In the genomic region with DNA sequence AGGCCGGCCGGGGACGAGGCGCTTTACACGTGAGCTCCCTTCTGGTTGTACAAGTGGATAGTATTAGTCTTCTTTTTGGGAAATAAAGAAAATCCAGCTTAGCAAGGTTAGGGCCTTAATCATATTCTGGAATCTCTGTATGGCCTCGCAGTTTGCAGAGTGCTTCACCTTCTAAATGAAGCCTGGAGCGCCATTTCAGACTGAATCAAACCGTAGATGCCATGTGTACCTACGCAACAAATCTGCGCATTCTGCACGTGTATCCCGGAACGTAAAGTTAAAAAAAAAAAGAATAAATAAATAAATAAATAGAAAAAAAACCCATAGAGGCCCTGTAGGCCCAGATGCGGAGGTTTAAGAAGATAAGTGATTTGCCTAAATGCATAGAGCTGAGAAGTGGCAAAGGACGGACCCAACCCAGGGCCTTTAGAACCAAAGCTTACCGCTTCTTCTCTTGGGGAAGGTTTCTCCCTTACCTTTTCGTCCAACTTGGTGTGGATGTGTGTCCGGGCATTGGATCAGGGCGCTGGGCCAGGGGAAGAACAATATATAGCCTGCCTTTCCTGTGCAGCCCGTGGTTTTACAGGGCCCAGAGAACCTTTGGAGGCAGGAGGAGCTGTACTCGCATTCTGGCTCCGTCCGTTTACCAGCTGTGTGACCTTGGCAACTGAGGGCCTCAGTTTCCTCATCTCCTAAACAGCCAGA, we compare ENCODE assay signal across 8 cellular contexts. TPM values are rescaled to one million over a fixed set of nuclear protein-coding genes. Genes with fewer than 3 reads are reported as not detected.
DNase-seq lines count a peak whose midpoint lies in the region; ATAC-seq and TF ChIP-seq lines count a peak whose summit lies in the region.

No MANE protein-coding gene starts in this region.

- TF ChIP-seq CTCF in upper lobe of left lung (IDR thresholded peaks at IDR 0.05) = peak in 1 of 6 experiments; percentile 16

- no peak overlapping the region for H3K23ac ChIP-seq in mesenchymal stem cell (ENCODE audit: low read length in 2 of 2)

- H3K9ac ChIP-seq in mesenchymal stem cell (ENCODE audit: low read length) = peak overlapping the region; percentile 67

- H3K4me1 Mint-ChIP-seq in activated T-cell treated with anti-CD3 and anti-CD28 coated beads, Interleukin-2, amount 50 U/mL, for 72 hours (ENCODE audit: low read depth) = peaks cover 8% of the 10 kb centered on the region

- peak overlapping the region; percentile 71 for H2BK120ac ChIP-seq in mesenchymal stem cell (ENCODE audit: low read depth, low read length)

- H3K4me3 ChIP-seq in mesenchymal stem cell (ENCODE audit: insufficient read depth in 1 of 2, low read depth in 1 of 2, low read length in 2 of 2) = peak overlapping the region; percentile 83 to 91
- H3K4me3 ChIP-seq in upper lobe of left lung = peak overlapping the region in 3 of 4 donors; percentile 66 to 75 (median 70)

- H3K27me3 ChIP-seq in mesenchymal stem cell (ENCODE audit: control insufficient read depth in 1 of 2, insufficient read depth in 1 of 2, low read length in 2 of 2) = peaks cover 0 to 13% of the 10 kb centered on the region in 2 experiments
- peaks cover 0 to 5% (median 4%) of the 10 kb centered on the region in 4 donors for H3K27me3 ChIP-seq in upper lobe of left lung

- no peak for ATAC-seq in activated T-cell treated with anti-CD3 and anti-CD28 coated beads, Interleukin-2, amount 50 U/mL, for 72 hours (replicated peaks in 1 of 2)
- no peak for ATAC-seq in upper lobe of left lung (ENCODE audit: low FRiP score in 2 of 2)

- H2AFZ ChIP-seq in mesenchymal stem cell (ENCODE audit: low read depth, low read length) = no peak overlapping the region

- no peaks in the 10 kb centered on the region for H3K36me3 ChIP-seq in mesenchymal stem cell (ENCODE audit: control insufficient read depth in 1 of 2, insufficient read depth in 2 of 2, low read depth in 1 of 2, low read length in 2 of 2)
- no peaks in the 10 kb centered on the region for H3K36me3 ChIP-seq in upper lobe of left lung

- CTCF ChIA-PET in HEK293T (lab: Yijun Ruan, JAX) = interaction anchor here (0.8 to 0.9 kb wide), 2 partner anchors 13 to 83 kb away, joined by 3 to 5 read pairs; no protein-coding TSS in a partner anchor

- no peak overlapping the region for H3K27ac Mint-ChIP-seq in activated T-cell treated with anti-CD3 and anti-CD28 coated beads, Interleukin-2, amount 50 U/mL, for 72 hours

- no peak for DNase-seq in activated T-cell treated with anti-CD3 and anti-CD28 coated beads, Interleukin-2, amount 50 U/mL, for 72 hours
- no peak for DNase-seq in activated T-cell treated with anti-CD3 and anti-CD28 coated beads for 4 hours
- no peak for DNase-seq in mesenchymal stem cell
- DNase-seq in upper lobe of left lung = no peak
- no peak for DNase-seq in HEK293T (ENCODE audit: extremely low spot score)
- no peak for DNase-seq in retina
- no peak for DNase-seq in activated naive CD4-positive, alpha-beta T cell treated with Interleukin-2 at 50 U/mL for 16 hours

- peak overlapping the region; percentile 13 for H3K27ac ChIP-seq in cingulate gyrus (ENCODE audit: low read depth, low read length)
- H3K27ac ChIP-seq in mesenchymal stem cell (ENCODE audit: low read length, poor library complexity, severe bottlenecking) = peak overlapping the region; percentile 64
- peak overlapping the region; percentile 75 to 86 (median 80) for H3K27ac ChIP-seq in upper lobe of left lung

- no peak overlapping the region for H3K14ac ChIP-seq in mesenchymal stem cell (ENCODE audit: low read length in 2 of 2)

- H2AK5ac ChIP-seq in mesenchymal stem cell (ENCODE audit: low read length, severe bottlenecking) = peak overlapping the region; percentile 60

- peak overlapping the region; percentile 68 to 72 for H3K4me3 Mint-ChIP-seq in activated T-cell treated with anti-CD3 and anti-CD28 coated beads, Interleukin-2, amount 50 U/mL, for 72 hours

- no peak for TF ChIP-seq EP300 in upper lobe of left lung (IDR thresholded peaks at IDR 0.05)

- no peak overlapping the region for H2BK5ac ChIP-seq in mesenchymal stem cell (ENCODE audit: low read depth, low read length, poor library complexity, severe bottlenecking)

- POLR2A ChIA-PET in HEK293T (lab: Yijun Ruan, JAX) = no interaction called here

- TF ChIP-seq POLR2A in upper lobe of left lung (IDR thresholded peaks at IDR 0.05) = no peak

- no peaks in the 10 kb centered on the region for H3K9me3 Mint-ChIP-seq in activated T-cell treated with anti-CD3 and anti-CD28 coated beads, Interleukin-2, amount 50 U/mL, for 72 hours

- H3K79me1 ChIP-seq in mesenchymal stem cell (replicated peaks; ENCODE audit: low read length, poor library complexity, severe bottlenecking) = peaks cover 2% of the 10 kb centered on the region

- no peak overlapping the region for H2BK15ac ChIP-seq in mesenchymal stem cell (ENCODE audit: low read depth, poor library complexity, severe bottlenecking)

- peak overlapping the region; percentile 69 for H4K8ac ChIP-seq in mesenchymal stem cell (ENCODE audit: low read length)

- H3K4me2 ChIP-seq in mesenchymal stem cell (ENCODE audit: low read length, poor library complexity, severe bottlenecking) = peak overlapping the region; percentile 72

- H3K36me3 Mint-ChIP-seq in activated T-cell treated with anti-CD3 and anti-CD28 coated beads, Interleukin-2, amount 50 U/mL, for 72 hours (ENCODE audit: insufficient read depth in 2 of 2) = peaks cover 0 to 2% of the 10 kb centered on the region in 2 donors

- peak overlapping the region; percentile 56 for H4K91ac ChIP-seq in mesenchymal stem cell (ENCODE audit: low read length)

- H3K27me3 Mint-ChIP-seq in activated T-cell treated with anti-CD3 and anti-CD28 coated beads, Interleukin-2, amount 50 U/mL, for 72 hours (ENCODE audit: low read depth) = peaks cover 64% of the 10 kb centered on the region

- H2BK12ac ChIP-seq in mesenchymal stem cell (ENCODE audit: low read length in 2 of 2) = peak overlapping the region; percentile 41 to 70

- H3K9me3 ChIP-seq in mesenchymal stem cell (ENCODE audit: control insufficient read depth, low read length) (no peaks in the 10 kb centered on the region), upper lobe of left lung (no peaks in the 10 kb centered on the region)

- H3K4ac ChIP-seq in mesenchymal stem cell (ENCODE audit: low read depth in 1 of 2, low read length in 2 of 2) = no peak overlapping the region

- whole genome bisulfite sequencing in mesenchymal stem cell = 61% methylated on average over 18 of the region's 23 CpGs
- WGBS in upper lobe of left lung, 2 donors = 49 to 54% methylated on average over 20 to 23 of the region's 23 CpGs

- peak overlapping the region in 1 of 2 experiments; percentile 37 for H3K18ac ChIP-seq in mesenchymal stem cell (ENCODE audit: low read depth in 1 of 2, low read length in 2 of 2)

- H3K4me1 ChIP-seq in mesenchymal stem cell (ENCODE audit: control insufficient read depth, insufficient read depth, low read depth, low read length) (peaks cover 18% of the 10 kb centered on the region), upper lobe of left lung (peaks cover 13 to 24% (median 14%) of the 10 kb centered on the region in 4 donors)

TF ChIP-seq in HEK293T, 16 proteins besides CTCF, POLR2A, EP300 and RAD21:
- no peak for TF ChIP-seq ELF4 (IDR thresholded peaks at IDR 0.05)
- no peak for TF ChIP-seq ARNT (IDR thresholded peaks at IDR 0.05)
- TF ChIP-seq FOXK2 (IDR thresholded peaks at IDR 0.05) = no peak
- TF ChIP-seq TARDBP (IDR thresholded peaks at IDR 0.05) = no peak
- no peak for TF ChIP-seq FOXM1 (IDR thresholded peaks at IDR 0.05; ENCODE audit: borderline replicate concordance)
- no peak for TF ChIP-seq SUZ12 (IDR thresholded peaks at IDR 0.05)
- TF ChIP-seq HDGF (IDR thresholded peaks at IDR 0.05; ENCODE audit: borderline replicate concordance) = no peak
- no peak for TF ChIP-seq NFRKB (IDR thresholded peaks at IDR 0.05)
- TF ChIP-seq BHLHE40 (IDR thresholded peaks at IDR 0.05; ENCODE audit: borderline replicate concordance) = no peak
- TF ChIP-seq, protein P1, sequence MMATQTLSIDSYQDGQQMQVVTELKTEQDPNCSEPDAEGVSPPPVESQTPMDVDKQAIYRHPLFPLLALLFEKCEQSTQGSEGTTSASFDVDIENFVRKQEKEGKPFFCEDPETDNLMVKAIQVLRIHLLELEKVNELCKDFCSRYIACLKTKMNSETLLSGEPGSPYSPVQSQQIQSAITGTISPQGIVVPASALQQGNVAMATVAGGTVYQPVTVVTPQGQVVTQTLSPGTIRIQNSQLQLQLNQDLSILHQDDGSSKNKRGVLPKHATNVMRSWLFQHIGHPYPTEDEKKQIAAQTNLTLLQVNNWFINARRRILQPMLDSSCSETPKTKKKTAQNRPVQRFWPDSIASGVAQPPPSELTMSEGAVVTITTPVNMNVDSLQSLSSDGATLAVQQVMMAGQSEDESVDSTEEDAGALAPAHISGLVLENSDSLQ (IDR thresholded peaks at IDR 0.05) = no peak
- TF ChIP-seq L3MBTL2 (conservative IDR thresholded peaks at IDR 0.05) = no peak; the same call in 1 of the 2 replicates
- TF ChIP-seq SP1 (IDR thresholded peaks at IDR 0.05) = no peak
- TF ChIP-seq LEF1 (IDR thresholded peaks at IDR 0.05; ENCODE audit: borderline replicate concordance) = no peak
- TF ChIP-seq FOXA1 (IDR thresholded peaks at IDR 0.05) = no peak
- TF ChIP-seq CTBP1 (IDR thresholded peaks at IDR 0.05; ENCODE audit: borderline replicate concordance) = no peak
TF ChIP-seq in HEK293T: peak in this region for 0.

RNA-seq across cellular contexts. Expression of a gene that starts 0.5 kb away (rescaled TPM):
- not detected for total RNA-seq in activated T-cell treated with anti-CD3 and anti-CD28 coated beads, Interleukin-2, amount 50 U/mL, for 72 hours
- 43.0 TPM for polyA plus RNA-seq in mesenchymal stem cell (2013, experiment 1 of 2)
- polyA plus RNA-seq in mesenchymal stem cell (2013, experiment 2 of 2) = 45.7 TPM
- 100 to 1,000 TPM in 1 of 6 donors, 10 to 100 TPM in 5; 42.2 to 114 (median 63.0) TPM for total RNA-seq in upper lobe of left lung

Comparison
In these comparisons a context has a peak if more than half of its experiments do, and no peak if none do; other contexts are left out.
1. H3K27ac ChIP-seq: peak in every context shown above with its lines; median percentile 80 in upper lobe of left lung; 64 in mesenchymal stem cell; 13 in cingulate gyrus.
2. RNA of a gene that starts 0.5 kb away (total RNA-seq): 42.2 to 114 TPM in upper lobe of left lung; not detected in activated T-cell treated with anti-CD3 and anti-CD28 coated beads, Interleukin-2, amount 50 U/mL, for 72 hours; every median in the first group is over 10 times any median in the second.